Comparison of ENCODE assay signal across 8 cellular contexts in the genomic region with DNA sequence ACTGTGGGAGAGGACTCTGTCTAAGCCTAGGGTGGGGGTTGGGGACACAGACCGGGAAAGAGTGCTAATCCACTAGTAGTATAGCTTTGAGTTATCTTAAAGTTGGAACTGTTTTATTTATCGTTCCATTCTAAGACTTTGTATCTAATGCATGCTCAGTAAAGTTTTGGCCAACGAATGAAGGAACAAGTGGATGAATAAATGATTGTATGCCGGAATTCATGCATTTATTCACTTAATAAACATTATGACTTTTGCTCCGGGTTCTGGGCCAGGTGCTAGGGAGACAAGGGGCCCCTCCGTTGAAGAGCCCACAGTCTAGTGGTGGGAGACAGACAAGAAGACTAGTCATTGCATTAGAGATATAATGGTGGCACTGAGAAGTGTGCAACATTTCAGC. TPM values are rescaled to one million over a fixed set of nuclear protein-coding genes. Genes with fewer than 3 reads are reported as not detected.
DNase-seq lines count a peak whose midpoint lies in the region; ATAC-seq and TF ChIP-seq lines count a peak whose summit lies in the region.

No MANE protein-coding gene starts in this region.

- no peak for TF ChIP-seq POLR2A in uterus (IDR thresholded peaks at IDR 0.05)

- 5 to 9% methylated on average over 6 of the region's 6 CpGs for WGBS in heart right ventricle, 2 donors

- H3K27me3 Mint-ChIP-seq in mesothelial cell of epicardium (ENCODE audit: low read depth) = no peaks in the 10 kb centered on the region

- peak overlapping the region; percentile 61 to 97 (median 77) for H3K4me3 ChIP-seq in heart right ventricle
- H3K4me3 ChIP-seq in brain microvascular endothelial cell (ENCODE audit: low read depth, low read length) = peak overlapping the region; percentile 66
- H3K4me3 ChIP-seq in uterus = peak overlapping the region; percentile 73 to 94

- H3K27ac Mint-ChIP-seq in mesothelial cell of epicardium = peak overlapping the region; percentile 97

- H3K4me1 ChIP-seq in heart right ventricle = peaks cover 3 to 52% (median 47%) of the 10 kb centered on the region in 9 donors
- H3K4me1 ChIP-seq in uterus = peaks cover 3 to 8% of the 10 kb centered on the region in 2 donors

- peaks cover 3% of the 10 kb centered on the region for H3K36me3 Mint-ChIP-seq in mesothelial cell of epicardium

- H3K9me3 ChIP-seq in heart right ventricle = no peaks in the 10 kb centered on the region
- H3K9me3 ChIP-seq in uterus = no peaks in the 10 kb centered on the region

- H3K27ac ChIP-seq in heart right ventricle (peak overlapping the region in 8 of 10 donors; percentile 80 to 97 (median 92)), brain microvascular endothelial cell (peak overlapping the region; percentile 88), uterus (peak overlapping the region; percentile 88 to 91)

- H3K27me3 ChIP-seq in heart right ventricle = no peaks in the 10 kb centered on the region
- no peaks in the 10 kb centered on the region for H3K27me3 ChIP-seq in brain microvascular endothelial cell (replicated peaks)
- no peaks in the 10 kb centered on the region for H3K27me3 ChIP-seq in uterus

- TF ChIP-seq CTCF in heart right ventricle (IDR thresholded peaks at IDR 0.05) = no peak
- TF ChIP-seq CTCF in brain microvascular endothelial cell (IDR thresholded peaks at IDR 0.05; ENCODE audit: low read depth, low read length, missing control alignments) = no peak
- no peak for TF ChIP-seq CTCF in mesothelial cell of epicardium (IDR thresholded peaks at IDR 0.05; ENCODE audit: unreplicated experiment)
- no peak for TF ChIP-seq CTCF in uterus (IDR thresholded peaks at IDR 0.05)

- peak in 2 of 8 donors; percentile 1 to 4 for ATAC-seq in heart right ventricle
- ATAC-seq in left ventricle myocardium superior = no peak
- ATAC-seq in GM19324 (IDR thresholded peaks at IDR 0.05; ENCODE audit: low FRiP score, unreplicated experiment) = no peak
- no peak for ATAC-seq in GM19035 (IDR thresholded peaks at IDR 0.05; ENCODE audit: unreplicated experiment)

- no peak for DNase-seq in heart right ventricle
- DNase-seq in left ventricle myocardium superior = no peak
- DNase-seq in brain microvascular endothelial cell = no peak
- no peak for DNase-seq in mesothelial cell of epicardium (ENCODE audit: low spot score in 2 of 2, unreplicated experiment in 2 of 2)
- DNase-seq in uterus = no peak
- DNase-seq in activated CD4-positive, alpha-beta T cell treated with anti-CD3 and anti-CD28 coated beads for 48 hours = no peak

- intact Hi-C loops in heart right ventricle (cut with DNase I) = no loop called here
- intact Hi-C loops in left ventricle myocardium superior (cut with micrococcal nuclease) = no loop called here
- intact Hi-C loops in uterus (cut with DNase I; ENCODE audit: low total_unique reads) = no loop called here

- in situ Hi-C loops in brain microvascular endothelial cell (cut with HindIII; ENCODE audit: low pct_ligation_motif_present, low sequenced_read_pairs) = no loop called here

- H3K36me3 ChIP-seq in heart right ventricle (peaks cover 0 to 13% (median 0%) of the 10 kb centered on the region in 9 donors), brain microvascular endothelial cell (replicated peaks) (no peaks in the 10 kb centered on the region), uterus (no peaks in the 10 kb centered on the region)

- H3K4me3 Mint-ChIP-seq in mesothelial cell of epicardium = peak overlapping the region; percentile 93

- H3K9me3 Mint-ChIP-seq in mesothelial cell of epicardium = no peaks in the 10 kb centered on the region

- H3K4me1 Mint-ChIP-seq in mesothelial cell of epicardium = peaks cover 26% of the 10 kb centered on the region

RNA-seq across cellular contexts. Expression of gene RNF121, which starts 0.6 kb away (rescaled TPM):
- total RNA-seq in heart right ventricle (10 to 100 TPM; 16.4 to 24.6 (median 19.2) TPM), left ventricle myocardium superior (21.1 TPM), mesothelial cell of epicardium (48.3 to 55.4 TPM (median 52.2 TPM) in 3 replicates), uterus (10 to 100 TPM in 3 of 4 donors, 1 to 10 TPM in 1; 3.8 to 56.2 (median 47.0) TPM)
- 10 to 100 TPM in 1 of 2 donors, 1 to 10 TPM in 1; 8.3 to 25.7 TPM for polyA plus RNA-seq in heart right ventricle

RNA-seq across cellular contexts. Expression of gene XNDC1N, which starts 1.1 kb away (rescaled TPM):
- total RNA-seq in heart right ventricle (1 to 10 TPM in 9 of 10 donors, under 1 TPM in 1; 1.00 to 4.4 (median 3.4) TPM), left ventricle myocardium superior (4.0 TPM), mesothelial cell of epicardium (14.3 to 16.8 TPM (median 14.6 TPM) in 3 replicates), uterus (100 to 1,000 TPM in 1 of 4 donors, 10 to 100 TPM in 2, 1 to 10 TPM in 1; 8.2 to 176 (median 21.4) TPM)
- 1 to 10 TPM; 1.5 to 4.7 TPM for polyA plus RNA-seq in heart right ventricle

RNA-seq across cellular contexts. Expression of gene DEFB131B, which starts 51.2 kb away (rescaled TPM):
- total RNA-seq in heart right ventricle (not detected), left ventricle myocardium superior (not detected), mesothelial cell of epicardium (not detected in 3 replicates), uterus (not detected)
- polyA plus RNA-seq in heart right ventricle = not detected
